In the genomic region with DNA sequence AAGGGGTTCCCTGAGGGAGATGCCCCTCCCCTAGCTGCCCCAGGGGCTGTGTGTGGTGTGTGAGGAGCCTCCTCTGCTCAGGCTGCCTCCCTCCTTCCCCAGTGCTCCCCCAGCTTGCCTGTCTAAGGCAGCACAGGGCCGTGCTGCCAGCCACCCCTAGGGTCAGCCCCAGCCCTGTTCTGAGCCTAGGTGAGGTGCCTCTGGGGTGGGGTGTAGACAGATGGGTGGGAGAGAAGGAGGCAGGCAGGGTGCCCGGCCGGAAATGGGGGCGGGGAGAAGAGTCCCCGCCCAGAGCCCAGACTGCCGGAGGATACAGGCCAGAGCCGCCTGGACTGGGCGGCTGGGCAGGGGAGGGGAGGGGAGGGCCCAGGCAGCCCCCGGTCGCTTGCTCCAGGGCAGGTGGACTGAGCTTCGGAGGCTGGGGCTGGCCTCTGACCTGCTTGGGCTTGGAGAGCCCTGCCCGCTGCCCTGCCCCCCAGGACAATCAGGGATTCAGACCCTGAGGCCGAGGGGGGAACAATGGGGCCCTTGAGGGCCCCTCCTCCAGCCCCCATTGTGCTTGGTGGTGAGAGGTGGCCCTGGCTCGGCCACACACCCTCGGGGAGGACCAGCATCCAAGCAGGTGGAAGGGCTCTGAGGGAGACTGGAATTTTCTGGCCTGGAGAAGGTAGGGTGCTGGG, we compare ENCODE assay signal across 10 cellular contexts. TPM values are rescaled to one million over a fixed set of nuclear protein-coding genes. Genes with fewer than 3 reads are reported as not detected.
A peak's percentile ranks its signal among the peaks of the same experiment; 100 is the strongest.
DNase-seq lines count a peak whose midpoint lies in the region; ATAC-seq and TF ChIP-seq lines count a peak whose summit lies in the region.
"Had no signal": no experiment of that assay in that cellular context is flagged by ENCODE, and none has a peak within 500 bp of the region (broad histone marks: within the 10 kb centered on the region; RNA-seq: fewer than 3 reads in every experiment).

A gene (plus strand): TSS at position 590 of the 680 bp plus-strand sequence. CDS start 7,829 bp downstream, outside the sequence.

- H3K79me1 ChIP-seq in neuronal stem cell (ENCODE audit: low read depth, low read length), result peaks cover 15% of the 10 kb centered on the region

- peak within 1 kb of the TSS; percentile 88 for H2AK5ac ChIP-seq in neuronal stem cell (ENCODE audit: low read depth, low read length)

- peaks cover 0 to 37% of the 10 kb centered on the region in 2 donors for H3K36me3 ChIP-seq in neuronal stem cell (replicated peaks in 1 of 2; ENCODE audit: control insufficient read depth in 2 of 2, insufficient read depth in 2 of 2, low read length in 2 of 2)

- H3K18ac ChIP-seq in neuronal stem cell (ENCODE audit: low read length), result peak within 1 kb of the TSS; percentile 94

- WGBS in neuronal stem cell (ENCODE audit: extremely low coverage in 2 of 2, insufficient read length in 2 of 2, insufficient replicate concordance in 1 of 2), 2 donors, result no CpG with 5 or more reads among the region's 15 CpGs

- H2BK15ac ChIP-seq in neuronal stem cell (ENCODE audit: low read length), result peak within 1 kb of the TSS; percentile 54

- H3K4me1 ChIP-seq in neuronal stem cell (ENCODE audit: control insufficient read depth in 2 of 2, insufficient read depth in 1 of 2, low read depth in 1 of 2, low read length in 2 of 2), result peaks cover 9 to 19% of the 10 kb centered on the region in 2 donors

- peak within 1 kb of the TSS; percentile 60 for H3K23ac ChIP-seq in neuronal stem cell (ENCODE audit: low read depth, low read length, poor library complexity)

- no peak within 1 kb of the TSS for H2AFZ ChIP-seq in neuronal stem cell (ENCODE audit: low read length)

- peak within 1 kb of the TSS; percentile 14 for H3K4me2 ChIP-seq in neuronal stem cell (ENCODE audit: insufficient read depth, low read length, poor library complexity, severe bottlenecking)

- DNase-seq in AG10803 (ENCODE audit: low read depth), result peak; percentile 31
- DNase-seq in SK-N-DZ (ENCODE audit: low spot score), result peak; percentile 29
- DNase-seq in globus pallidus (ENCODE audit: low spot score), result peak; percentile 84
- DNase-seq in neuronal stem cell (ENCODE audit: low spot score), result no peak
- DNase-seq in ACHN, result no peak
- no peak for DNase-seq in NCI-H187 treated with DMSO at 0.1 percent for 48 hours (lab: John Stamatoyannopoulos, UW)
- no peak for DNase-seq in NCI-H2029 (lab: John Stamatoyannopoulos, UW)
- DNase-seq: dermis blood vessel endothelial cell, SHP77 had no signal

- peak within 1 kb of the TSS; percentile 61 for H3K27ac ChIP-seq in neuronal stem cell (replicated peaks; ENCODE audit: low read length)

- peak within 1 kb of the TSS; percentile 85 for H3K9ac ChIP-seq in neuronal stem cell (ENCODE audit: low read depth, low read length, poor library complexity)

- in situ Hi-C loops in ACHN (cut with HindIII; ENCODE audit: low pct_ligation_motif_present, low pct_unique_long_range_greater_than_20kb, low sequenced_read_pairs), result no loop called here

- peak within 1 kb of the TSS; percentile 20 for H3K4me3 ChIP-seq in AG10803 (ENCODE audit: low read length)
- no peak within 1 kb of the TSS for H3K4me3 ChIP-seq in neuronal stem cell (ENCODE audit: low read length in 2 of 2)

- H3K9me3 ChIP-seq in neuronal stem cell (replicated peaks in 1 of 2; ENCODE audit: control insufficient read depth in 2 of 2, insufficient read depth in 1 of 2, low read depth in 1 of 2, low read length in 2 of 2), result no peaks in the 10 kb centered on the region

- H2BK120ac ChIP-seq in neuronal stem cell (ENCODE audit: low read depth, low read length), result no peak within 1 kb of the TSS

- ATAC-seq in GM18519 (IDR thresholded peaks at IDR 0.05; ENCODE audit: low FRiP score, unreplicated experiment), result no peak

- peak within 1 kb of the TSS; percentile 69 for H2BK12ac ChIP-seq in neuronal stem cell (ENCODE audit: low read length)

- H4K8ac ChIP-seq in neuronal stem cell (ENCODE audit: low read depth, low read length), result no peak within 1 kb of the TSS

- H2BK5ac ChIP-seq in neuronal stem cell (ENCODE audit: low read length), result peak within 1 kb of the TSS; percentile 66

- H4K91ac ChIP-seq in neuronal stem cell (ENCODE audit: low read depth, low read length, poor library complexity), result peak within 1 kb of the TSS; percentile 92

- no peak for TF ChIP-seq CTCF in AG10803 (conservative IDR thresholded peaks at IDR 0.05; ENCODE audit: low read length)

- no peaks in the 10 kb centered on the region for H3K27me3 ChIP-seq in neuronal stem cell (ENCODE audit: control insufficient read depth in 3 of 3, insufficient read depth in 3 of 3, low read depth in 1 of 3, low read length in 3 of 3)

- peak within 1 kb of the TSS; percentile 95 for H3K4ac ChIP-seq in neuronal stem cell (ENCODE audit: low read length)

- H3K14ac ChIP-seq in neuronal stem cell (ENCODE audit: low read length), result peak within 1 kb of the TSS; percentile 2

RNA-seq across cellular contexts. Expression of the gene that starts here (rescaled TPM):
- 0.09 and 0.20 TPM in 2 replicates for polyA plus RNA-seq in SK-N-DZ (2014; cell fraction: cytosol; rRNA removed)
- 0.90 and 1.8 TPM in 2 replicates for polyA plus RNA-seq in SK-N-DZ (2014; cell fraction: nucleus; rRNA removed)
- polyA plus RNA-seq in neuronal stem cell (2013, experiment 1 of 2), result 0.24 TPM
- 0.17 TPM for polyA plus RNA-seq in neuronal stem cell (2013, experiment 2 of 2)

Comparison
In these comparisons a context has a peak if more than half of its experiments do, and no peak if none do; other contexts are left out.
1. DNase-seq: peak in AG10803 (single experiment), SK-N-DZ (single experiment) and globus pallidus (single experiment); none in neuronal stem cell (single experiment), ACHN (single experiment), NCI-H187 treated with DMSO at 0.1 percent for 48 hours (single experiment) and NCI-H2029 (single experiment).